Comparison of ENCODE assay signal across 8 cellular contexts in genomic region chr9:70407081-70407503, GRCh38. TPM values are rescaled to one million over a fixed set of nuclear protein-coding genes. Genes with fewer than 3 reads are reported as not detected.
DNase-seq lines count a peak whose midpoint lies in the region; ATAC-seq and TF ChIP-seq lines count a peak whose summit lies in the region.

No MANE protein-coding gene starts in this region.

- H3K4me1 Mint-ChIP-seq in activated T-cell treated with anti-CD3 and anti-CD28 coated beads, Interleukin-2, amount 50 U/mL, for 72 hours (ENCODE audit: low read depth) = peaks cover 85% of the 10 kb centered on the region

- no peaks in the 10 kb centered on the region for H3K27me3 Mint-ChIP-seq in activated T-cell treated with anti-CD3 and anti-CD28 coated beads, Interleukin-2, amount 50 U/mL, for 72 hours (ENCODE audit: low read depth)

- H3K4me1 ChIP-seq in right lobe of liver (peaks cover 0 to 75% (median 38%) of the 10 kb centered on the region in 4 donors), thoracic aorta (ENCODE audit: control insufficient read depth in 1 of 2, low read depth in 2 of 2) (peaks cover 65 to 69% of the 10 kb centered on the region in 2 donors)

- peak overlapping the region; percentile 82 to 87 for H3K4me3 Mint-ChIP-seq in activated T-cell treated with anti-CD3 and anti-CD28 coated beads, Interleukin-2, amount 50 U/mL, for 72 hours

- ATAC-seq in activated T-cell treated with anti-CD3 and anti-CD28 coated beads, Interleukin-2, amount 50 U/mL, for 72 hours (replicated peaks in 1 of 2) = no peak
- ATAC-seq in right lobe of liver = peak in 1 of 4 donors; percentile 9
- ATAC-seq in thoracic aorta (ENCODE audit: insufficient number of reproducible peaks, low FRiP score, low read depth) = no peak
- no peak for ATAC-seq in GM21447 (IDR thresholded peaks at IDR 0.05; ENCODE audit: unreplicated experiment)

- peaks cover 0 to 5% of the 10 kb centered on the region in 2 donors for H3K36me3 Mint-ChIP-seq in activated T-cell treated with anti-CD3 and anti-CD28 coated beads, Interleukin-2, amount 50 U/mL, for 72 hours (ENCODE audit: insufficient read depth in 2 of 2)

- H3K36me3 ChIP-seq in right lobe of liver (peaks cover 0 to 5% (median 0%) of the 10 kb centered on the region in 4 donors), thoracic aorta (no peaks in the 10 kb centered on the region)

- TF ChIP-seq POLR2A in right lobe of liver (IDR thresholded peaks at IDR 0.05) = no peak

- intact Hi-C loops in right lobe of liver (cut with DNase I) = no loop called here

- H3K27me3 ChIP-seq in right lobe of liver (no peaks in the 10 kb centered on the region), thoracic aorta (replicated peaks; ENCODE audit: insufficient read depth) (no peaks in the 10 kb centered on the region)

- DNase-seq in activated T-cell treated with anti-CD3 and anti-CD28 coated beads, Interleukin-2, amount 50 U/mL, for 72 hours = no peak
- DNase-seq in activated T-cell treated with anti-CD3 and anti-CD28 coated beads, Interleukin-2, amount 50 U/mL, for 48 hours = no peak
- no peak for DNase-seq in right lobe of liver
- DNase-seq in thoracic aorta (ENCODE audit: low spot score) = no peak
- DNase-seq in GM10266 (ENCODE audit: extremely low spot score) = no peak
- no peak for DNase-seq in 8988T

- no peak overlapping the region for H3K4me3 ChIP-seq in right lobe of liver
- H3K4me3 ChIP-seq in thoracic aorta = peak overlapping the region; percentile 48

- no peaks in the 10 kb centered on the region for H3K9me3 ChIP-seq in right lobe of liver
- H3K9me3 ChIP-seq in thoracic aorta = no peaks in the 10 kb centered on the region

- H3K27ac Mint-ChIP-seq in activated T-cell treated with anti-CD3 and anti-CD28 coated beads, Interleukin-2, amount 50 U/mL, for 72 hours = peak overlapping the region; percentile 86

- WGBS in right lobe of liver (ENCODE audit: insufficient coverage, low coverage, low lambda C conversion rate, missing lambda C conversion rate) = 71% methylated on average over 3 of the region's 4 CpGs

- H3K9me3 Mint-ChIP-seq in activated T-cell treated with anti-CD3 and anti-CD28 coated beads, Interleukin-2, amount 50 U/mL, for 72 hours = no peaks in the 10 kb centered on the region

- H3K27ac ChIP-seq in angular gyrus (ENCODE audit: low read depth, low read length) (peak overlapping the region; percentile 58), right lobe of liver (peak overlapping the region in 2 of 3 donors; percentile 22 to 49), thoracic aorta (peak overlapping the region; percentile 45 to 51)

- no peak for TF ChIP-seq CTCF in right lobe of liver (IDR thresholded peaks at IDR 0.05)
- TF ChIP-seq CTCF in thoracic aorta (IDR thresholded peaks at IDR 0.05) = no peak
- no peak for TF ChIP-seq CTCF in GM10266 (IDR thresholded peaks at IDR 0.05; ENCODE audit: control insufficient read depth, insufficient read depth, low read depth, missing control alignments)

RNA-seq across cellular contexts. Expression of gene KLF9, which starts 7.4 kb away (rescaled TPM):
- total RNA-seq in activated T-cell treated with anti-CD3 and anti-CD28 coated beads, Interleukin-2, amount 50 U/mL, for 72 hours = 10 to 100 TPM; 27.5 to 35.4 TPM
- total RNA-seq in right lobe of liver (10 to 100 TPM in 5 of 6 experiments, 1 to 10 TPM in 1; 8.7 to 74.7 (median 32.3) TPM), thoracic aorta (100 to 1,000 TPM; 165 to 187 TPM)
